Comparison of ENCODE assay signal across 8 cellular contexts in the genomic region with DNA sequence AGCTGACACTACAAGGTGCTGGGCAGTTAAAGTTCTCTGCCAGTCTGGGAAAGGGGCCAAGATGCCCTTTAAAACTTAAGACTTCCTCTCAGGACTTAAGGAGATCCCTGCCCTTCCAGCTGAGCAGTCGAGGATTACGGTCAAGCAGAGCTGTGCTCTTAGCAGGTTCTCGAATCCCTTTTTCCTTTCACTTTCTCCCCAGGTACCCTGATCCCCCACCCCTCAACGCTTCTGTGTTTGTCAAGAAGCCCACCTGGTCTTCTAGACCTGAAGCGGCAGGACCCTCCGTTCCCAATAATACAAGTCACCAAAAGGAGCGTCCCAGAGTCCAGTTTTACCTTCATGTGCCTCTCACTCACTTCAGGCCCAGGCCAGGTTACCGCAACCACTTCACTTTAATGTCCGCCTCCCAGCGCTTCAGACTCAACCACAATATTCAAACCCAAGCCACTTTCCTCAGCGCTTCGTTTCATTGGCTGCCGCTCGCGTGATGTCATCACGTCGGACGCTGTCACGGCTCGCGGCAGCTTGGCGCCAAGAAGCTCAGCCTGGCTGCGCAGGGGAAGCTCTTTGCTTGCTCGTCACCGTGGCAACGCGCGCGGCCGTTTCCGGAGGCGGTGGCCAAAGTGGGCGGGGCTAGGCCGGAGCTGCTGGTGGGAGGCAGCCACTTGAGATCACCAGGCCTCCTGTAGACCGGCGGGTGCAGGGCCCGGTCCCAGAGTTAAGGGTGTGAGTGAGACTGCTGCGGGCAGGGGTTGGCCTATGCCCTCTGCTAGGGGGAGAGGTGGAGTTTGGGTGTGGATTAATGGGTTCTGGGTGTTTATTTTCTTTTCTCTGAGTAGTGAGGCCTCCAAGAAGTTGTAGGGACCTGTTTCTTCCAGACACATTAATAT. TPM values are rescaled to one million over a fixed set of nuclear protein-coding genes. Genes with fewer than 3 reads are reported as not detected.
DNase-seq lines count a peak whose midpoint lies in the region; ATAC-seq and TF ChIP-seq lines count a peak whose summit lies in the region.

A gene (minus strand): TSS at position 431 of the 893 bp plus-strand sequence. CDS start 10,209 bp downstream, outside the sequence.
A gene with protein sequence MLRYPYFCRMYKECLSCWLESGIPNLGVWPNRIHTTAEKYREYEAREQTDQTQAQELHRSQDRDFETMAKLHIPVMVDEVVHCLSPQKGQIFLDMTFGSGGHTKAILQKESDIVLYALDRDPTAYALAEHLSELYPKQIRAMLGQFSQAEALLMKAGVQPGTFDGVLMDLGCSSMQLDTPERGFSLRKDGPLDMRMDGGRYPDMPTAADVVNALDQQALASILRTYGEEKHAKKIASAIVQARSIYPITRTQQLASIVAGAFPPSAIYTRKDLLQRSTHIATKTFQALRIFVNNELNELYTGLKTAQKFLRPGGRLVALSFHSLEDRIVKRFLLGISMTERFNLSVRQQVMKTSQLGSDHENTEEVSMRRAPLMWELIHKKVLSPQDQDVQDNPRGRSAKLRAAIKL (plus strand): TSS at position 663 of the 893 bp plus-strand sequence. CDS start 4,947 bp downstream, outside the sequence.

- no peaks in the 10 kb centered on the region for H3K9me3 Mint-ChIP-seq in activated T-helper 17 cell treated with anti-CD3 and anti-CD28 coated beads, Interleukin-2, amount 50 U/mL, for 72 hours
- no peaks in the 10 kb centered on the region for H3K9me3 Mint-ChIP-seq in natural killer cell

- CTCF ChIA-PET in RWPE1 (lab: Yijun Ruan, JAX): interaction anchor here (0.6 kb wide), 2 partner anchors 266 to 407 kb away, joined by 3 to 4 read pairs; no protein-coding TSS in a partner anchor

- ATAC-seq in activated T-helper 17 cell treated with anti-CD3 and anti-CD28 coated beads, Interleukin-2, amount 50 U/mL, for 72 hours (replicated peaks): peak; percentile 96
- peak; percentile 85 to 97 (median 90) for ATAC-seq in natural killer cell

- H3K4me3 Mint-ChIP-seq in activated T-helper 17 cell treated with anti-CD3 and anti-CD28 coated beads, Interleukin-2, amount 50 U/mL, for 72 hours: peak within 1 kb of the TSS; percentile 95
- peak within 1 kb of the TSS; percentile 100 for H3K4me3 Mint-ChIP-seq in natural killer cell

- H3K4me3 ChIP-seq in LNCaP clone FGC (ENCODE audit: low read depth, low read length) (peak within 1 kb of the TSS; percentile 84), fibroblast of mammary gland (ENCODE audit: control insufficient read depth, low read depth, low read length) (peak within 1 kb of the TSS; percentile 96)

- intact Hi-C loops in natural killer cell (cut with micrococcal nuclease): no loop called here

- H3K27me3 Mint-ChIP-seq in activated T-helper 17 cell treated with anti-CD3 and anti-CD28 coated beads, Interleukin-2, amount 50 U/mL, for 72 hours: no peaks in the 10 kb centered on the region
- no peaks in the 10 kb centered on the region for H3K27me3 Mint-ChIP-seq in natural killer cell (ENCODE audit: low read depth in 2 of 2)

- peak within 1 kb of the TSS; percentile 96 for H3K27ac Mint-ChIP-seq in activated T-helper 17 cell treated with anti-CD3 and anti-CD28 coated beads, Interleukin-2, amount 50 U/mL, for 72 hours
- peak within 1 kb of the TSS; percentile 98 for H3K27ac Mint-ChIP-seq in natural killer cell

- H3K4me1 Mint-ChIP-seq in activated T-helper 17 cell treated with anti-CD3 and anti-CD28 coated beads, Interleukin-2, amount 50 U/mL, for 72 hours: peaks cover 24% of the 10 kb centered on the region
- peaks cover 51 to 55% of the 10 kb centered on the region in 2 donors for H3K4me1 Mint-ChIP-seq in natural killer cell

- DNase-seq in Daoy (ENCODE audit: low read depth) (peak; percentile 100), GOT3 (lab: John Stamatoyannopoulos, UW) (peak; percentile 96), LNCaP clone FGC (ENCODE audit: low read depth) (peak; percentile 94), RWPE1 (ENCODE audit: low spot score) (peak; percentile 86), fibroblast of mammary gland (ENCODE audit: low read depth) (peak; percentile 98), natural killer cell (peak; percentile 99)
- DNase-seq in stimulated activated naive CD4-positive, alpha-beta T cell treated with Interleukin-2 at 50 U/mL for 16 hours (lab: John Stamatoyannopoulos, UW): peak; percentile 96

- H3K36me3 Mint-ChIP-seq in activated T-helper 17 cell treated with anti-CD3 and anti-CD28 coated beads, Interleukin-2, amount 50 U/mL, for 72 hours (ENCODE audit: low read depth): peaks cover 27% of the 10 kb centered on the region
- H3K36me3 Mint-ChIP-seq in natural killer cell: no peaks in the 10 kb centered on the region

- TF ChIP-seq CTCF in LNCaP clone FGC (IDR thresholded peaks at IDR 0.05; ENCODE audit: control insufficient read depth, extremely low read depth, insufficient read depth): 0 out of 2 replicates have a peak, but pooled peaks have one; percentile 2
- no peak for TF ChIP-seq CTCF in RWPE1 (conservative IDR thresholded peaks at IDR 0.05; ENCODE audit: low read depth)
- TF ChIP-seq CTCF in fibroblast of mammary gland (conservative IDR thresholded peaks at IDR 0.05; ENCODE audit: control insufficient read depth, insufficient read depth, low read depth, low read length): no peak
- no peak for TF ChIP-seq CTCF in natural killer cell (IDR thresholded peaks at IDR 0.05)

- H3K27ac ChIP-seq in RWPE1: peak within 1 kb of the TSS; percentile 91

- POLR2A ChIA-PET in RWPE1 (lab: Yijun Ruan, JAX; ENCODE audit: low non-redundant PET): no interaction called here

RNA-seq across cellular contexts. Expression of the first gene that starts in this region (rescaled TPM):
- total RNA-seq in Daoy (2014; rRNA removed; shearing (Covaris generic)): 27.5 and 46.9 TPM in 2 replicates
- 10 to 100 TPM; 30.3 to 38.1 TPM for total RNA-seq in activated T-helper 17 cell treated with anti-CD3 and anti-CD28 coated beads, Interleukin-2, amount 50 U/mL, for 72 hours
- 1 to 10 TPM; 3.7 to 6.9 (median 5.5) TPM for total RNA-seq in natural killer cell

RNA-seq across cellular contexts. Expression of the second gene that starts in this region (rescaled TPM):
- 7.0 and 14.4 TPM in 2 replicates for total RNA-seq in Daoy (2014; rRNA removed; shearing (Covaris generic))
- total RNA-seq in activated T-helper 17 cell treated with anti-CD3 and anti-CD28 coated beads, Interleukin-2, amount 50 U/mL, for 72 hours: 10 to 100 TPM; 14.4 to 27.5 TPM
- 10 to 100 TPM in 1 of 3 donors, 1 to 10 TPM in 2; 7.4 to 12.1 (median 9.1) TPM for total RNA-seq in natural killer cell

Comparison
In these comparisons a context has a peak if more than half of its experiments do, and no peak if none do; other contexts are left out.
1. Peak in every context shown above with its lines: DNase-seq, ATAC-seq, H3K4me3 ChIP-seq and H3K27ac ChIP-seq.